20 cellular contexts compared by ENCODE assay signal in genomic region chr22:23534851-23535717, GRCh38. TPM values are rescaled to one million over a fixed set of nuclear protein-coding genes. Genes with fewer than 3 reads are reported as not detected.
DNase-seq lines count a peak whose midpoint lies in the region; TF ChIP-seq lines count a peak whose summit lies in the region.
"Had no signal": no experiment of that assay in that cellular context is flagged by ENCODE, and none has a peak within 500 bp of the region (broad histone marks: within the 10 kb centered on the region; RNA-seq: fewer than 3 reads in every experiment).

No MANE protein-coding gene starts in this region.

- CTCF ChIA-PET in Calu3 (lab: Charles Lee) = no interaction called here
- CTCF ChIA-PET in activated naive CD4-positive, alpha-beta T cell treated with anti-CD3 and anti-CD28 coated beads for 36 hours (lab: Charles Lee) = no interaction called here
- CTCF ChIA-PET in GM10248 (lab: Yijun Ruan, JAX) = no interaction called here

- H3K27me3 Mint-ChIP-seq in Calu3 (ENCODE audit: unreplicated experiment) = peaks cover 15% of the 10 kb centered on the region
- peaks cover 3% of the 10 kb centered on the region for H3K27me3 Mint-ChIP-seq in activated naive CD4-positive, alpha-beta T cell treated with anti-CD3 and anti-CD28 coated beads for 36 hours (ENCODE audit: low read depth)
- H3K27me3 Mint-ChIP-seq in activated T-cell treated with anti-CD3 and anti-CD28 coated beads, Interleukin-2, amount 50 U/mL, for 24 hours = peaks cover 6% of the 10 kb centered on the region

- DNase-seq in Calu3 (no peak), NT2/D1 (ENCODE audit: low read depth, low spot score) (no peak), prostate gland (ENCODE audit: low spot score) (no peak), anterior cingulate cortex (lab: John Stamatoyannopoulos, UW) (no peak), GM10248 (ENCODE audit: extremely low spot score) (no peak)
- no peak for DNase-seq in activated naive CD4-positive, alpha-beta T cell treated with anti-CD3 and anti-CD28 coated beads for 36 hours
- DNase-seq in activated T-cell treated with anti-CD3 and anti-CD28 coated beads, Interleukin-2, amount 50 U/mL, for 24 hours = no peak
- DNase-seq: activated naive CD8-positive, alpha-beta T cell treated with anti-CD3 and anti-CD28 coated beads, Interleukin-2, amount 10 ng/mL, durations not matched to agents 7 days and 5 days; GOT3; hippocampal formation; MM.1S; stimulated activated CD4-positive, alpha-beta T cell treated with anti-CD3 and anti-CD28 coated beads, Interleukin-2, amount 100 ng/mL, for 24 hours had no signal

- 91% methylated on average over 28 of the region's 29 CpGs for WGBS in prostate gland

- H3K9me3 ChIP-seq in NT2/D1 (ENCODE audit: insufficient read depth, low read length) (no peaks in the 10 kb centered on the region), iPS-20b (ENCODE audit: insufficient read depth, low read depth, low read length) (no peaks in the 10 kb centered on the region), prostate gland (no peaks in the 10 kb centered on the region)
- H3K9me3 ChIP-seq: SJSA1, vagina had no signal

- H3K9ac ChIP-seq in NT2/D1 (ENCODE audit: insufficient read length, low read depth) (peak overlapping the region; percentile 25), iPS-20b (ENCODE audit: low read depth, low read length) (peak overlapping the region; percentile 45; the same call in 1 of the 2 replicates)

- H3K4me3 ChIP-seq in NT2/D1 (ENCODE audit: insufficient read length, low read depth) (no peak overlapping the region), iPS-20b (ENCODE audit: low read length) (no peak overlapping the region; the same call in 1 of the 2 replicates), prostate gland (no peak overlapping the region)
- H3K4me3 ChIP-seq: SJSA1, vagina had no signal

- POLR2A ChIA-PET in GM10248 (lab: Yijun Ruan, JAX) = no interaction called here

- peaks cover 28% of the 10 kb centered on the region for H3K4me1 ChIP-seq in NT2/D1 (ENCODE audit: insufficient read depth, insufficient read length)
- H3K4me1 ChIP-seq in iPS-20b (ENCODE audit: insufficient read depth, low read length) = peaks cover 44% of the 10 kb centered on the region
- peaks cover 10% of the 10 kb centered on the region for H3K4me1 ChIP-seq in prostate gland (replicated peaks)
- H3K4me1 ChIP-seq: SJSA1, vagina had no signal

- no peaks in the 10 kb centered on the region for H3K9me3 Mint-ChIP-seq in Calu3 (ENCODE audit: low read depth, unreplicated experiment)
- no peaks in the 10 kb centered on the region for H3K9me3 Mint-ChIP-seq in activated naive CD4-positive, alpha-beta T cell treated with anti-CD3 and anti-CD28 coated beads for 36 hours
- H3K9me3 Mint-ChIP-seq in activated T-cell treated with anti-CD3 and anti-CD28 coated beads, Interleukin-2, amount 50 U/mL, for 24 hours = no peaks in the 10 kb centered on the region
- H3K9me3 Mint-ChIP-seq: activated naive CD8-positive, alpha-beta T cell treated with anti-CD3 and anti-CD28 coated beads, Interleukin-2, amount 10 ng/mL, durations not matched to agents 7 days and 5 days; CD14-positive monocyte; memory B cell had no signal

- H3K4me3 Mint-ChIP-seq in Calu3 (ENCODE audit: low read depth, unreplicated experiment) = no peak overlapping the region
- H3K4me3 Mint-ChIP-seq in activated naive CD4-positive, alpha-beta T cell treated with anti-CD3 and anti-CD28 coated beads for 36 hours = no peak overlapping the region
- no peak overlapping the region for H3K4me3 Mint-ChIP-seq in activated T-cell treated with anti-CD3 and anti-CD28 coated beads, Interleukin-2, amount 50 U/mL, for 24 hours
- H3K4me3 Mint-ChIP-seq: activated naive CD8-positive, alpha-beta T cell treated with anti-CD3 and anti-CD28 coated beads, Interleukin-2, amount 10 ng/mL, durations not matched to agents 7 days and 5 days; CD14-positive monocyte; memory B cell had no signal

- H3K27me3 ChIP-seq in NT2/D1 (ENCODE audit: insufficient read depth, insufficient read length) (no peaks in the 10 kb centered on the region), iPS-20b (ENCODE audit: insufficient read depth, low read length) (peaks cover 25% of the 10 kb centered on the region), prostate gland (replicated peaks; ENCODE audit: insufficient read depth) (no peaks in the 10 kb centered on the region)
- H3K27me3 ChIP-seq: SJSA1, vagina had no signal

- intact Hi-C loops in Calu3 (cut with micrococcal nuclease; ENCODE audit: unreplicated experiment) = loop anchor here (5.0 kb wide), 1 partner anchor 578 kb away; no protein-coding TSS in a partner anchor
- intact Hi-C loops in prostate gland (cut with DNase I) = loop anchor here (5.0 kb wide), 2 partner anchors 218 to 322 kb away; partner anchors contain the start of gene SLC2A11
- intact Hi-C loops in activated naive CD4-positive, alpha-beta T cell treated with anti-CD3 and anti-CD28 coated beads for 36 hours (cut with micrococcal nuclease) = loop anchor here (10.0 kb wide), 1 partner anchor 360 kb away; no protein-coding TSS in a partner anchor

- H3K4me1 Mint-ChIP-seq in Calu3 (ENCODE audit: low read depth, unreplicated experiment) = peaks cover 51% of the 10 kb centered on the region
- H3K4me1 Mint-ChIP-seq in activated naive CD4-positive, alpha-beta T cell treated with anti-CD3 and anti-CD28 coated beads for 36 hours (ENCODE audit: low read depth) = peaks cover 9% of the 10 kb centered on the region
- H3K4me1 Mint-ChIP-seq in activated T-cell treated with anti-CD3 and anti-CD28 coated beads, Interleukin-2, amount 50 U/mL, for 24 hours (ENCODE audit: low read depth) = peaks cover 8% of the 10 kb centered on the region

- H3K36me3 ChIP-seq in NT2/D1 (ENCODE audit: insufficient read depth, insufficient read length, low read length) (peaks cover 20% of the 10 kb centered on the region), iPS-20b (ENCODE audit: insufficient read depth, low read depth, low read length) (no peaks in the 10 kb centered on the region; the same call in 1 of the 2 replicates), prostate gland (no peaks in the 10 kb centered on the region)
- H3K36me3 ChIP-seq: SJSA1, vagina had no signal

- BruUV-seq in Calu3 (replicated peaks; lab: Mats Ljungman, UMichigan) = no TSS peak

- no peaks in the 10 kb centered on the region for H3K36me3 Mint-ChIP-seq in Calu3 (ENCODE audit: insufficient read depth, unreplicated experiment)
- no peaks in the 10 kb centered on the region for H3K36me3 Mint-ChIP-seq in activated naive CD4-positive, alpha-beta T cell treated with anti-CD3 and anti-CD28 coated beads for 36 hours (ENCODE audit: low read depth)
- no peaks in the 10 kb centered on the region for H3K36me3 Mint-ChIP-seq in activated T-cell treated with anti-CD3 and anti-CD28 coated beads, Interleukin-2, amount 50 U/mL, for 24 hours (ENCODE audit: low read depth)
- H3K36me3 Mint-ChIP-seq: activated naive CD8-positive, alpha-beta T cell treated with anti-CD3 and anti-CD28 coated beads, Interleukin-2, amount 10 ng/mL, durations not matched to agents 7 days and 5 days; CD14-positive monocyte; memory B cell had no signal

- peak overlapping the region; percentile 50 for H3K27ac Mint-ChIP-seq in Calu3 (ENCODE audit: unreplicated experiment)
- no peak overlapping the region for H3K27ac Mint-ChIP-seq in activated naive CD4-positive, alpha-beta T cell treated with anti-CD3 and anti-CD28 coated beads for 36 hours
- no peak overlapping the region for H3K27ac Mint-ChIP-seq in activated T-cell treated with anti-CD3 and anti-CD28 coated beads, Interleukin-2, amount 50 U/mL, for 24 hours
- H3K27ac Mint-ChIP-seq: activated naive CD8-positive, alpha-beta T cell treated with anti-CD3 and anti-CD28 coated beads, Interleukin-2, amount 10 ng/mL, durations not matched to agents 7 days and 5 days; memory B cell had no signal

- TF ChIP-seq CTCF in Calu3 (IDR thresholded peaks at IDR 0.05; ENCODE audit: unreplicated experiment) = no peak
- no peak for TF ChIP-seq CTCF in prostate gland (IDR thresholded peaks at IDR 0.05)
- no peak for TF ChIP-seq CTCF in GM10248 (IDR thresholded peaks at IDR 0.05; ENCODE audit: control extremely low read depth, extremely low read depth, low read depth, missing control alignments)

- no peak for TF ChIP-seq POLR2A in prostate gland (IDR thresholded peaks at IDR 0.05)

- H3K27ac ChIP-seq in iPS-20b (ENCODE audit: low read length) (no peak overlapping the region), prostate gland (peak overlapping the region; percentile 77 to 88)
- H3K27ac ChIP-seq: SJSA1, vagina had no signal

RNA-seq across cellular contexts. Expression of gene IGLL1, which starts 45.0 kb away (rescaled TPM):
- total RNA-seq in Calu3 (2022) (not detected in 2 replicates), prostate gland (under 1 TPM in 1 of 2 donors, not detected in 1; 0.85 TPM)
- total RNA-seq in activated naive CD4-positive, alpha-beta T cell treated with anti-CD3 and anti-CD28 coated beads for 36 hours = not detected
- total RNA-seq: activated naive CD8-positive, alpha-beta T cell treated with anti-CD3 and anti-CD28 coated beads, Interleukin-2, amount 10 ng/mL, durations not matched to agents 7 days and 5 days; cerebellum; esophagus mucosa; G401; SJSA1; vagina had no signal
